ENCODE assay signal across 1 cellular context in genomic region chr2:226835796-226836547, GRCh38.
A peak's percentile ranks its signal among the peaks of the same experiment; 100 is the strongest.
TF ChIP-seq lines count a peak whose summit lies in the region.

TSS of gene RHBDD1 (plus strand) at chr2:226836054. CDS start at chr2:226864694, 28,640 bp downstream.

TF ChIP-seq in K562, 482 proteins besides CTCF, POLR2A, EP300 and RAD21 (continued from another document and continues in another):
- TF ChIP-seq ZBTB40 (IDR thresholded peaks at IDR 0.05) (peak; percentile 50; the same call in 1 of the 2 replicates), ZBTB40 (CRISPR knock-in tag; IDR thresholded peaks at IDR 0.05) (no peak), LARP7 (IDR thresholded peaks at IDR 0.05) (no peak), CREB5 (CRISPR knock-in tag; IDR thresholded peaks at IDR 0.05) (no peak), DMBX1 (CRISPR knock-in tag; IDR thresholded peaks at IDR 0.05; ENCODE audit: borderline replicate concordance) (no peak), CBFA2T3 (IDR thresholded peaks at IDR 0.05) (no peak), CCNT2 (IDR thresholded peaks at IDR 0.05; ENCODE audit: borderline replicate concordance, extremely low read depth, insufficient read length, low read depth, low read length) (peak; percentile 46), ZNF217 (CRISPR knock-in tag; IDR thresholded peaks at IDR 0.05) (no peak), ZNF778 (CRISPR knock-in tag; IDR thresholded peaks at IDR 0.05) (no peak), HBP1 (CRISPR knock-in tag; IDR thresholded peaks at IDR 0.05) (no peak), TAF15 (IDR thresholded peaks at IDR 0.05; ENCODE audit: low read depth, low read length) (no peak), ATF6 (CRISPR knock-in tag; IDR thresholded peaks at IDR 0.05) (no peak; the same call in 1 of the 2 replicates), ARID3A (IDR thresholded peaks at IDR 0.05; ENCODE audit: borderline replicate concordance, low read depth, low read length) (no peak), HNRNPH1 (optimal IDR thresholded peaks at IDR 0.05; ENCODE audit: low read depth, low read length) (no peak), ATF1 (CRISPR knock-in tag; IDR thresholded peaks at IDR 0.05) (no peak), ATF1 (tag; IDR thresholded peaks at IDR 0.05) (peak; percentile 94), CEBPG (CRISPR knock-in tag; IDR thresholded peaks at IDR 0.05) (peak; percentile 93), CEBPG (tag; conservative IDR thresholded peaks at IDR 0.05 in 1 of 2, IDR thresholded peaks at IDR 0.05 in 1 of 2) (peak; percentile 74 to 86), EWSR1 (IDR thresholded peaks at IDR 0.05; ENCODE audit: borderline replicate concordance, low read depth, partially characterized antibody) (no peak), AFF1 (IDR thresholded peaks at IDR 0.05; ENCODE audit: low read depth in 1 of 2, partially characterized antibody in 2 of 2) (no peak), XRCC4 (IDR thresholded peaks at IDR 0.05; ENCODE audit: extremely low read depth, insufficient read depth, insufficient read length) (no peak), TRIM28 (IDR thresholded peaks at IDR 0.05) (no peak), COPS2 (conservative IDR thresholded peaks at IDR 0.05) (no peak), U2AF1 (optimal IDR thresholded peaks at IDR 0.05; ENCODE audit: low read depth, low read length) (no peak), CTCFL (IDR thresholded peaks at IDR 0.05; ENCODE audit: borderline replicate concordance, insufficient read depth, low read depth, low read length, poor library complexity, severe bottlenecking) (no peak), ZNF507 (tag; conservative IDR thresholded peaks at IDR 0.05) (no peak), SNRNP70 (optimal IDR thresholded peaks at IDR 0.05; ENCODE audit: low read depth, low read length) (no peak), MTA2 (IDR thresholded peaks at IDR 0.05; ENCODE audit: low read depth) (no peak), ZFPM2 (CRISPR knock-in tag; IDR thresholded peaks at IDR 0.05) (no peak), GATAD2B (IDR thresholded peaks at IDR 0.05; ENCODE audit: borderline replicate concordance) (no peak), CLOCK (CRISPR knock-in tag; IDR thresholded peaks at IDR 0.05; ENCODE audit: borderline replicate concordance) (no peak), TEAD1 (CRISPR knock-in tag; IDR thresholded peaks at IDR 0.05) (peak in 1 of 2 experiments; percentile 61; a peak in 1 of 4 replicates)
